Comparison of ENCODE assay signal across 18 cellular contexts in genomic region chr17:55959756-55960155, GRCh38.
DNase-seq lines count a peak whose midpoint lies in the region; ATAC-seq and FAIRE-seq lines count a peak whose summit lies in the region.
"Had no signal": no experiment of that assay in that cellular context is flagged by ENCODE, and none has a peak within 500 bp of the region (broad histone marks: within the 10 kb centered on the region; RNA-seq: fewer than 3 reads in every experiment).

No MANE protein-coding gene starts in this region.

- DNase-seq in SKM-1 treated with dmso at 0.1 percent for 144 hours (lab: John Stamatoyannopoulos, UW; ENCODE audit: unreplicated experiment) (peak; percentile 6), SKM-1 (lab: John Stamatoyannopoulos, UW; ENCODE audit: unreplicated experiment) (no peak), MV-4-11 (lab: John Stamatoyannopoulos, UW) (peak; percentile 84), OCI-M1 (lab: John Stamatoyannopoulos, UW) (peak; percentile 66), frontal cortex (ENCODE audit: low spot score in 2 of 2) (no peak)
- DNase-seq in activated CD4-positive, alpha-beta T cell treated with anti-CD3 and anti-CD28 coated beads, Interleukin-2, amount 50 U/mL, for 1 hour = no peak
- DNase-seq: 8988T; Calu3; CD4-positive, alpha-beta memory T cell; EL; H7; NCI-H1417 treated with DMSO at 0.1 percent for 48 hours; NCI-H2029; NCI-H526; SHP77 had no signal

- no peak for FAIRE-seq in frontal cortex (lab: Jason Lieb, UNC)

- no peak for ATAC-seq in GM18861 (IDR thresholded peaks at IDR 0.05; ENCODE audit: unreplicated experiment)
- no peak for ATAC-seq in activated CD4-positive, CD25-positive, alpha-beta regulatory T cell treated with anti-CD3 and anti-CD28 coated beads, Interleukin-2, amount 50 U/mL, for 24 hours
- ATAC-seq: SK-N-SH treated with all-trans-retinoic acid at 6 μM for 48 hours had no signal

Comparison
In these comparisons a context has a peak if more than half of its experiments do, and no peak if none do; other contexts are left out.
1. DNase-seq: peak in SKM-1 treated with dmso at 0.1 percent for 144 hours (single experiment), MV-4-11 (single experiment) and OCI-M1 (single experiment); none in SKM-1 (single experiment), frontal cortex (0 of 2) and activated CD4-positive, alpha-beta T cell treated with anti-CD3 and anti-CD28 coated beads, Interleukin-2, amount 50 U/mL, for 1 hour (single experiment).